Comparison of ENCODE assay signal across 11 cellular contexts in genomic region chr12:48454675-48455074, GRCh38. TPM values are rescaled to one million over a fixed set of nuclear protein-coding genes. Genes with fewer than 3 reads are reported as not detected.
DNase-seq lines count a peak whose midpoint lies in the region; ATAC-seq, FAIRE-seq and TF ChIP-seq lines count a peak whose summit lies in the region.
"Had no signal": no experiment of that assay in that cellular context is flagged by ENCODE, and none has a peak within 500 bp of the region (broad histone marks: within the 10 kb centered on the region; RNA-seq: fewer than 3 reads in every experiment).

No MANE protein-coding gene starts in this region.

- no peak for TF ChIP-seq CTCF in WTC11 (IDR thresholded peaks at IDR 0.05)
- peak; percentile 53 for TF ChIP-seq CTCF in lower lobe of right lung (IDR thresholded peaks at IDR 0.05)

- intact Hi-C loops in lower lobe of right lung (cut with DNase I) = no loop called here

- H3K27me3 Mint-ChIP-seq in CD4-positive, CD25-positive, alpha-beta regulatory T cell = peaks cover 37% of the 10 kb centered on the region
- no peaks in the 10 kb centered on the region for H3K27me3 Mint-ChIP-seq in WTC11 (ENCODE audit: low read depth)

- no peak for ATAC-seq in CD4-positive, CD25-positive, alpha-beta regulatory T cell (ENCODE audit: low read depth in 2 of 2)
- ATAC-seq in WTC11 (0 out of 2 replicates have a peak, but pooled peaks have one; percentile 47), lower lobe of right lung (peak in 1 of 2 donors; percentile 37), GM21717 (IDR thresholded peaks at IDR 0.05; ENCODE audit: unreplicated experiment) (no peak)

- no peak for TF ChIP-seq POLR2A in GM12891 (IDR thresholded peaks at IDR 0.05; ENCODE audit: low read depth, low read length)

- POLR2A ChIA-PET in WTC11 (lab: Charles Lee) = no interaction called here

- DNase-seq in CD4-positive, CD25-positive, alpha-beta regulatory T cell = peak in 2 of 3 donors; percentile 33 to 47
- DNase-seq in HT1080 (ENCODE audit: low read depth) (peak; percentile 6), WTC11 (ENCODE audit: low spot score) (no peak), lower lobe of right lung (no peak), T1000 (lab: John Stamatoyannopoulos, UW) (no peak), caudate nucleus (lab: John Stamatoyannopoulos, UW) (no peak), GM12891 (ENCODE audit: insufficient read length, low spot score) (no peak)
- DNase-seq: activated CD4-positive, alpha-beta T cell treated with anti-CD3 and anti-CD28 coated beads, Interleukin-2, amount 10 ng/mL, durations not matched to agents 7 days and 5 days had no signal

- no peaks in the 10 kb centered on the region for H3K36me3 ChIP-seq in CD4-positive, CD25-positive, alpha-beta regulatory T cell (ENCODE audit: control insufficient read depth, insufficient read depth, low read length)
- H3K36me3 ChIP-seq in lower lobe of right lung = no peaks in the 10 kb centered on the region

- peaks cover 8% of the 10 kb centered on the region for H3K27me3 ChIP-seq in CD4-positive, CD25-positive, alpha-beta regulatory T cell (ENCODE audit: control insufficient read depth, insufficient read depth, low read length)
- no peaks in the 10 kb centered on the region for H3K27me3 ChIP-seq in lower lobe of right lung (ENCODE audit: low read depth)

- no peak overlapping the region for H3K27ac Mint-ChIP-seq in CD4-positive, CD25-positive, alpha-beta regulatory T cell
- H3K27ac Mint-ChIP-seq in WTC11 = no peak overlapping the region
- H3K27ac Mint-ChIP-seq: activated CD4-positive, alpha-beta T cell treated with anti-CD3 and anti-CD28 coated beads, Interleukin-2, amount 10 ng/mL, durations not matched to agents 7 days and 5 days had no signal

- no peaks in the 10 kb centered on the region for H3K4me1 Mint-ChIP-seq in CD4-positive, CD25-positive, alpha-beta regulatory T cell
- H3K4me1 Mint-ChIP-seq in WTC11 = peaks cover 2% of the 10 kb centered on the region; the same call in 1 of the 2 replicates
- H3K4me1 Mint-ChIP-seq: activated CD4-positive, alpha-beta T cell treated with anti-CD3 and anti-CD28 coated beads, Interleukin-2, amount 10 ng/mL, durations not matched to agents 7 days and 5 days had no signal

- no peak for FAIRE-seq in GM12891 (lab: Jason Lieb, UNC)

- H3K4me3 ChIP-seq in CD4-positive, CD25-positive, alpha-beta regulatory T cell (ENCODE audit: low read depth, low read length) = no peak overlapping the region
- no peak overlapping the region for H3K4me3 ChIP-seq in lower lobe of right lung

- H3K27ac ChIP-seq in CD4-positive, CD25-positive, alpha-beta regulatory T cell (ENCODE audit: insufficient read depth, low read length, poor library complexity, severe bottlenecking) = no peak overlapping the region
- no peak overlapping the region for H3K27ac ChIP-seq in lower lobe of right lung
- no peak overlapping the region for H3K27ac ChIP-seq in caudate nucleus (ENCODE audit: low read depth, low read length)

- CTCF ChIA-PET in WTC11 (lab: Charles Lee) = interaction anchor here (0.7 to 1.7 kb wide), 5 partner anchors 104 to 298 kb away, joined by 3 to 9 read pairs (median 3); partner anchors contain the start of genes ASB8 and ZNF641

- peaks cover 5% of the 10 kb centered on the region for H3K36me3 Mint-ChIP-seq in CD4-positive, CD25-positive, alpha-beta regulatory T cell
- peaks cover 5% of the 10 kb centered on the region for H3K36me3 Mint-ChIP-seq in WTC11

- peaks cover 0 to 1% of the 10 kb centered on the region in 2 experiments for H3K9me3 ChIP-seq in CD4-positive, CD25-positive, alpha-beta regulatory T cell (ENCODE audit: control insufficient read depth in 2 of 2, low read length in 2 of 2)
- H3K9me3 ChIP-seq in lower lobe of right lung = no peaks in the 10 kb centered on the region

- no peaks in the 10 kb centered on the region for H3K4me1 ChIP-seq in CD4-positive, CD25-positive, alpha-beta regulatory T cell (ENCODE audit: control insufficient read depth, insufficient read depth, low read length, poor library complexity, severe bottlenecking)
- no peaks in the 10 kb centered on the region for H3K4me1 ChIP-seq in lower lobe of right lung

- H3K4me3 Mint-ChIP-seq in CD4-positive, CD25-positive, alpha-beta regulatory T cell = no peak overlapping the region
- H3K4me3 Mint-ChIP-seq in WTC11 = no peak overlapping the region
- H3K4me3 Mint-ChIP-seq: activated CD4-positive, alpha-beta T cell treated with anti-CD3 and anti-CD28 coated beads, Interleukin-2, amount 10 ng/mL, durations not matched to agents 7 days and 5 days had no signal

- H3K9me3 Mint-ChIP-seq in CD4-positive, CD25-positive, alpha-beta regulatory T cell = peaks cover 0 to 5% (median 1%) of the 10 kb centered on the region in 7 donors
- H3K9me3 Mint-ChIP-seq in WTC11 = peaks cover 22% of the 10 kb centered on the region

TF ChIP-seq in WTC11, 78 proteins besides CTCF, POLR2A, EP300 and RAD21:
- TF ChIP-seq PRRX2 (CRISPR knock-in tag; IDR thresholded peaks at IDR 0.05) (no peak), RORB (CRISPR knock-in tag; IDR thresholded peaks at IDR 0.05) (no peak), CBFB (CRISPR knock-in tag; IDR thresholded peaks at IDR 0.05; ENCODE audit: low read depth) (no peak), TEAD4 (CRISPR knock-in tag; IDR thresholded peaks at IDR 0.05) (no peak), ESRRA (CRISPR knock-in tag; IDR thresholded peaks at IDR 0.05; ENCODE audit: borderline replicate concordance) (no peak), SMAD4 (CRISPR knock-in tag; IDR thresholded peaks at IDR 0.05) (no peak), E2F4 (CRISPR knock-in tag; IDR thresholded peaks at IDR 0.05; ENCODE audit: borderline replicate concordance, low read depth) (no peak), ETV6 (CRISPR knock-in tag; IDR thresholded peaks at IDR 0.05) (no peak)

TF ChIP-seq in GM12891, 5 proteins besides CTCF, POLR2A, EP300 and RAD21:
- TF ChIP-seq PAX5 (IDR thresholded peaks at IDR 0.05; ENCODE audit: insufficient read depth, low read length, severe bottlenecking) (no peak), POLR2AphosphoS5 (IDR thresholded peaks at IDR 0.05; ENCODE audit: low read depth, low read length) (no peak), SPI1 (IDR thresholded peaks at IDR 0.05; ENCODE audit: low read depth, low read length) (no peak), TAF1 (IDR thresholded peaks at IDR 0.05; ENCODE audit: low read depth, low read length) (no peak), POU2F2 (IDR thresholded peaks at IDR 0.05; ENCODE audit: low read depth, low read length) (no peak)

RNA-seq across cellular contexts. Expression of gene ANP32D, which starts 17.7 kb away (rescaled TPM):
- total RNA-seq in CD4-positive, CD25-positive, alpha-beta regulatory T cell = not detected
- not detected for polyA plus RNA-seq in CD4-positive, CD25-positive, alpha-beta regulatory T cell
- total RNA-seq in HT1080 (2014; rRNA removed; shearing (Covaris generic)) = not detected in 2 replicates
- polyA plus RNA-seq in HT1080 (2015; cell fraction: cytosol; rRNA removed) = not detected in 2 replicates
- not detected in 2 replicates for polyA plus RNA-seq in HT1080 (2015; cell fraction: nucleus; rRNA removed)
- total RNA-seq in WTC11 (2021) (not detected in 3 replicates), lower lobe of right lung (not detected)
- polyA plus RNA-seq in GM12891 (2012; ENCODE audit: low read depth, missing spikeins) = not detected
- total RNA-seq: activated CD4-positive, alpha-beta T cell treated with anti-CD3 and anti-CD28 coated beads, Interleukin-2, amount 10 ng/mL, durations not matched to agents 7 days and 5 days; kidney epithelial cell; subcutaneous adipose tissue had no signal

RNA-seq across cellular contexts. Expression of gene C12orf54, which starts 27.6 kb away (rescaled TPM):
- not detected for total RNA-seq in CD4-positive, CD25-positive, alpha-beta regulatory T cell
- not detected for polyA plus RNA-seq in CD4-positive, CD25-positive, alpha-beta regulatory T cell
- total RNA-seq in HT1080 (2014; rRNA removed; shearing (Covaris generic)) = not detected in 2 replicates
- not detected in 2 replicates for polyA plus RNA-seq in HT1080 (2015; cell fraction: cytosol; rRNA removed)
- not detected in 2 replicates for polyA plus RNA-seq in HT1080 (2015; cell fraction: nucleus; rRNA removed)
- total RNA-seq in WTC11 (2021) (not detected in 3 replicates), lower lobe of right lung (0.53 TPM)
- 0.73 TPM for polyA plus RNA-seq in GM12891 (2012; ENCODE audit: low read depth, missing spikeins)
- total RNA-seq: activated CD4-positive, alpha-beta T cell treated with anti-CD3 and anti-CD28 coated beads, Interleukin-2, amount 10 ng/mL, durations not matched to agents 7 days and 5 days; kidney epithelial cell; subcutaneous adipose tissue had no signal

Comparison
In these comparisons a context has a peak if more than half of its experiments do, and no peak if none do; other contexts are left out.
1. DNase-seq: peak in CD4-positive, CD25-positive, alpha-beta regulatory T cell (2 of 3) and HT1080 (single experiment); none in WTC11 (single experiment), lower lobe of right lung (single experiment), T1000 (single experiment), caudate nucleus (0 of 61) and GM12891 (single experiment).